Comparison of ENCODE assay signal across 20 cellular contexts in the genomic region with DNA sequence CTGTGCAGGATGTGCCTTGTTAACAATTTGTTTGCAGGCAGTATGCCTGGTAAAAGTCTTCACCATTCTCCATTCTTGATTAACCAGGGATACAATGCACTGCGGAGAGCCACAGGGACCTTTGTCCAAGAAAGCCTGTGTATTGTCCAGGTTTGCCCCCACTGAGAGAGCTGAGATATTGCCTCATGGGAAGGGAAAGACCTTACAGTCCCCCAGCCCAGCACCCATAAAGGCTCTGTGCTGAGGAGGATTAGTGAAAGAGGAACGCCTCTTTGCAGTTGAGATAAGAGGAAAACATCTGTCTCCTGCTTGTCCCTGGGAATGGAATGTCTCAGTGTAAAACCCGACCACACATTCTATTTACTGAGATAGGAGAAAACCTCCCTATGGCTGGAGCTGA.
"Had no signal": no experiment of that assay in that cellular context is flagged by ENCODE, and none has a peak within 500 bp of the region (broad histone marks: within the 10 kb centered on the region; RNA-seq: fewer than 3 reads in every experiment).

No MANE protein-coding gene starts in this region.

- H3K9me3 ChIP-seq: prostate gland, right lobe of liver, suprapubic skin, thyroid gland, uterus had no signal

- H3K36me3 ChIP-seq: heart left ventricle, prostate gland, right lobe of liver, suprapubic skin, thyroid gland, uterus had no signal

- H3K27me3 ChIP-seq: heart left ventricle, right lobe of liver, suprapubic skin, thyroid gland, uterus had no signal

- H3K4me3 ChIP-seq: heart left ventricle, prostate gland, right lobe of liver, suprapubic skin, thyroid gland, uterus had no signal

- DNase-seq: effector CD4-positive, alpha-beta T cell; endodermal cell; heart left ventricle; hippocampal formation; kidney glomerular epithelial cell; mammary epithelial cell; naive thymus-derived CD4-positive, alpha-beta T cell; nephron progenitor cell; retina; right lobe of liver; stimulated activated CD4-positive, alpha-beta T cell treated with anti-CD3 and anti-CD28 coated beads, Interleukin-4, amount 100 ng/mL, for 1 hour; stimulated activated CD8-positive, alpha-beta memory T cell treated with anti-CD3 and anti-CD28 coated beads, Interleukin-4, amount 100 ng/mL, for 48 hours; stimulated activated naive CD8-positive, alpha-beta T cell treated with anti-CD3 and anti-CD28 coated beads, Interleukin-15, Interleukin-2, amounts not matched to agents 100 U/mL and 50 U/mL, for 24 hours; thyroid gland; uterus had no signal

- ATAC-seq: heart left ventricle; left lobe of liver; naive thymus-derived CD4-positive, alpha-beta T cell; right lobe of liver; stimulated activated effector memory CD8-positive, alpha-beta T cell treated with anti-CD3 and anti-CD28 coated beads, Interleukin-12 subunit alpha, Interleukin-12 subunit beta, amount 100 ng/mL, for 72 hours; stimulated activated naive CD8-positive, alpha-beta T cell treated with anti-CD3 and anti-CD28 coated beads, Interleukin-15, Interleukin-2, amounts not matched to agents 100 U/mL and 50 U/mL, for 24 hours had no signal

- H3K27ac ChIP-seq: heart left ventricle, parathyroid adenoma, right lobe of liver, suprapubic skin, thyroid gland, uterus had no signal

- H3K4me1 ChIP-seq: heart left ventricle, parathyroid adenoma, prostate gland, right lobe of liver, suprapubic skin, thyroid gland, uterus had no signal
